In the genomic region with DNA sequence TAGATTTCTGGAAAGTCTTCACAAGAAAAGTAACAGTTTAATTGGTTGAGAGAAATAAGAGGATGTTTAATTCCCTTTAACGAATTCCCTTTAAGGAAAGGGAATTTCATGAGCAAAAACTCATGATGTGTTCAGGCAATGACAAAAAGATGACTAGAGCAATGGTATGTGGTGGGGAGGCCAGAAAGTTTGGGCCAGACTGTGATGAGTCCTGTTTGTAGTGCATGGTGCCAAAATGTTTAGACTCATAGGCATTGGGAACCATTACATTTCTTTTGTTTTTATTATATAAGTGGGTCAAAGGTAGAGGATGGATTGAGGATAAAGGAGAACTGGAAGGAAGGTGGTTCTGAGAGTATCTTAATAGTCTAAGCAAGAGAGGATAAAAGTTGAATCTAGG, we compare ENCODE assay signal across 14 cellular contexts.
"Had no signal": no experiment of that assay in that cellular context is flagged by ENCODE, and none has a peak within 500 bp of the region (broad histone marks: within the 10 kb centered on the region; RNA-seq: fewer than 3 reads in every experiment).

No MANE protein-coding gene starts in this region.

- H3K27me3 Mint-ChIP-seq: brain had no signal

- H3K9me3 Mint-ChIP-seq: activated naive CD4-positive, alpha-beta T cell treated with anti-CD3 and anti-CD28 coated beads, Interleukin-2, amount 50 U/mL, for 72 hours; brain; endodermal cell had no signal

- H3K4me3 ChIP-seq: esophagus muscularis mucosa, gastrocnemius medialis, heart right ventricle, testis had no signal

- H3K27me3 ChIP-seq: esophagus muscularis mucosa, gastrocnemius medialis, heart right ventricle, testis had no signal

- H3K4me3 Mint-ChIP-seq: brain, endodermal cell had no signal

- H3K9me3 ChIP-seq: esophagus muscularis mucosa, gastrocnemius medialis, heart right ventricle, testis had no signal

- H3K27ac ChIP-seq: esophagus muscularis mucosa, gastrocnemius medialis, heart right ventricle, testis had no signal

- ATAC-seq: activated naive CD4-positive, alpha-beta T cell treated with anti-CD3 and anti-CD28 coated beads, Interleukin-2, amount 50 U/mL, for 72 hours; gastrocnemius medialis; heart right ventricle; stimulated activated naive CD8-positive, alpha-beta T cell treated with anti-CD3 and anti-CD28 coated beads, Interleukin-15, Interleukin-2, amounts not matched to agents 100 U/mL and 50 U/mL, for 24 hours had no signal

- H3K27ac Mint-ChIP-seq: activated naive CD4-positive, alpha-beta T cell treated with anti-CD3 and anti-CD28 coated beads, Interleukin-2, amount 50 U/mL, for 72 hours; brain; endodermal cell had no signal

- DNase-seq: activated CD4-positive, alpha-beta T cell treated with anti-CD3 and anti-CD28 coated beads, Interleukin-2, amount 50 U/mL, for 1 hour; activated effector memory CD4-positive, alpha-beta T cell treated with Interleukin-2 at 50 U/mL for 16 hours; amniotic stem cell; cerebellar nuclear complex; endodermal cell; gastrocnemius medialis; heart right ventricle; stimulated activated CD4-positive, alpha-beta T cell treated with anti-CD3 and anti-CD28 coated beads, Interleukin-2, amount 100 ng/mL, for 48 hours; stimulated activated naive CD8-positive, alpha-beta T cell treated with anti-CD3 and anti-CD28 coated beads, Interleukin-15, Interleukin-2, amounts not matched to agents 100 U/mL and 50 U/mL, for 24 hours; testis had no signal

- FAIRE-seq: islet of Langerhans had no signal

- H3K4me1 Mint-ChIP-seq: brain, endodermal cell had no signal
